31 cellular contexts compared by ENCODE assay signal in the genomic region with DNA sequence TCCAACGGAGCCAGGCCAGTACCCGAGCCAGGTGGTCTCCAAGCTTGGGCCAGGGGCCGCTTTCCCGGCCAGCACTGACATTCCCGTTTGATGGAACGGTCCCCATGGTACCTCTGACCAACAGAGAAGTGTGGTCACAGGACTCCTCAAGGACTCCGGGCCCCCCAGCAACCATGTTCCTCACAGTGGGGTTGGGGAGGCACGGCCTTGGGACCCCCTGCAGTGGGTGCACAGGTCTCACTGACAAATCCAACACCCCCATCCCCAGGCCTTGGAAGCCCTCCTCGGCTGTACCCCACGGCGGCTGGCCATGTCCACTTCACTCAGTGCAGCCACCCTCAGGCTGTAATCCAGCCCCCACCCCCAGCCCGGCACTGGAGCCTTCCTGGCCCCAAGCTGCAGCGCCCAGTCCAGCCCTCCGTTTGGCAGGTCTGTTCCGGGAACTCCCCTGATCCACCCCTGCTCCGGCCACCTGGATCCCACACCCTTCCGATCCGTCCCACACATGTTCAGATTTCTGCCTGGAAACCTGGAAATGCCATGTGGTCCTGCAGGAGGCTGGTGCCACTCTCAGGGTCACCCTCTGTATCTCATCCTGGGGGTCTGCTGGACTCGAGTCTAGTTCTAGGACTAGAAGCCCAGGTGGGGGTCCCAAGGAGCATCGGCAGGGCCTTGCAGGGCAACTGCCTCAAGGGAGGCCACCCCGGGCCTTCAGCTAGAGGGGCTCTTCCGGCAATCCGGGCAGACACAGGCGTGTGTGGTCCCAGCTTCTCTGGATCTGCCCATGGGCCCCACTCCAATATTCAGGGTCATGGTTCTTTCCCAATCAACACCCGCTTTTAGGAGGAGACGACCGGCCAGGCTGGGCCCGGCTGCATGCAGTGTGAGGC. TPM values are rescaled to one million over a fixed set of nuclear protein-coding genes. Genes with fewer than 3 reads are reported as not detected.
"Had no signal": no experiment of that assay in that cellular context is flagged by ENCODE, and none has a peak within 500 bp of the region (broad histone marks: within the 10 kb centered on the region; RNA-seq: fewer than 3 reads in every experiment).

No MANE protein-coding gene starts in this region.

- ATAC-seq: activated naive CD4-positive, alpha-beta T cell treated with anti-CD3 and anti-CD28 coated beads, Interleukin-2, amount 50 U/mL, for 72 hours; activated naive CD8-positive, alpha-beta T cell treated with anti-CD3 and anti-CD28 coated beads, Interleukin-2, amount 50 U/mL, for 24 hours; activated T-cell treated with anti-CD3 and anti-CD28 coated beads, Interleukin-2, amount 50 U/mL, for 4 hours; body of pancreas; T-helper 17 cell had no signal

- H3K4me3 ChIP-seq: ascending aorta, body of pancreas had no signal

- H3K4me1 ChIP-seq: ascending aorta, body of pancreas had no signal

- H3K27me3 ChIP-seq: ascending aorta had no signal

- H3K9me3 ChIP-seq: body of pancreas had no signal

- FAIRE-seq: bronchial epithelial cell had no signal

- DNase-seq: activated B cell treated with CpG ODN at 0.5 μM for 24 hours; activated CD4-positive, alpha-beta memory T cell treated with anti-CD3 and anti-CD28 coated beads for 36 hours; activated CD4-positive, alpha-beta T cell treated with anti-CD3 and anti-CD28 coated beads for 1 hour; activated CD4-positive, alpha-beta T cell treated with anti-CD3 and anti-CD28 coated beads, Interleukin-2, amount 10 ng/mL, durations not matched to agents 7 days and 5 days; activated CD8-positive, alpha-beta memory T cell treated with anti-CD3 and anti-CD28 coated beads for 24 hours; activated effector memory CD4-positive, alpha-beta T cell treated with anti-CD3 and anti-CD28 coated beads, Interleukin-2, amount 50 U/mL, for 16 hours; activated naive CD4-positive, alpha-beta T cell treated with Interleukin-2 at 50 U/mL for 16 hours; activated naive CD8-positive, alpha-beta T cell treated with anti-CD3 and anti-CD28 coated beads, Interleukin-2, amount 50 U/mL, for 24 hours; activated T-cell treated with anti-CD3 and anti-CD28 coated beads, Interleukin-2, amount 50 U/mL, for 4 hours; amniotic stem cell; body of pancreas; IMR-90; KG1; MV-4-11; NCI-H1092 treated with DMSO at 0.1 percent for 48 hours; NCI-H1417 treated with DMSO at 0.1 percent for 48 hours; NCI-H1694; NCI-H2029; NCI-H2107; NCI-H345; NCI-H510A; NCI-H526 treated with DMSO at 0.1 percent for 48 hours; NCI-H82; OCI-M1; RPMI8226; SIG-M5; T-helper 17 cell; T-helper 9 cell had no signal

- H3K27ac ChIP-seq: ascending aorta, body of pancreas had no signal

RNA-seq across cellular contexts. Expression of a gene that starts 26.6 kb away (rescaled TPM):
- total RNA-seq: activated B cell treated with CpG ODN at 0.5 μM for 24 hours; activated CD4-positive, alpha-beta memory T cell treated with anti-CD3 and anti-CD28 coated beads for 36 hours; activated CD4-positive, alpha-beta T cell treated with anti-CD3 and anti-CD28 coated beads, Interleukin-2, amount 10 ng/mL, durations not matched to agents 7 days and 5 days; activated naive CD4-positive, alpha-beta T cell treated with anti-CD3 and anti-CD28 coated beads, Interleukin-2, amount 50 U/mL, for 72 hours; activated T-cell treated with anti-CD3 and anti-CD28 coated beads, Interleukin-2, amount 50 U/mL, for 4 hours; ascending aorta; IMR-90; T-helper 17 cell had no signal
